1 cellular context compared by ENCODE assay signal in the genomic region with DNA sequence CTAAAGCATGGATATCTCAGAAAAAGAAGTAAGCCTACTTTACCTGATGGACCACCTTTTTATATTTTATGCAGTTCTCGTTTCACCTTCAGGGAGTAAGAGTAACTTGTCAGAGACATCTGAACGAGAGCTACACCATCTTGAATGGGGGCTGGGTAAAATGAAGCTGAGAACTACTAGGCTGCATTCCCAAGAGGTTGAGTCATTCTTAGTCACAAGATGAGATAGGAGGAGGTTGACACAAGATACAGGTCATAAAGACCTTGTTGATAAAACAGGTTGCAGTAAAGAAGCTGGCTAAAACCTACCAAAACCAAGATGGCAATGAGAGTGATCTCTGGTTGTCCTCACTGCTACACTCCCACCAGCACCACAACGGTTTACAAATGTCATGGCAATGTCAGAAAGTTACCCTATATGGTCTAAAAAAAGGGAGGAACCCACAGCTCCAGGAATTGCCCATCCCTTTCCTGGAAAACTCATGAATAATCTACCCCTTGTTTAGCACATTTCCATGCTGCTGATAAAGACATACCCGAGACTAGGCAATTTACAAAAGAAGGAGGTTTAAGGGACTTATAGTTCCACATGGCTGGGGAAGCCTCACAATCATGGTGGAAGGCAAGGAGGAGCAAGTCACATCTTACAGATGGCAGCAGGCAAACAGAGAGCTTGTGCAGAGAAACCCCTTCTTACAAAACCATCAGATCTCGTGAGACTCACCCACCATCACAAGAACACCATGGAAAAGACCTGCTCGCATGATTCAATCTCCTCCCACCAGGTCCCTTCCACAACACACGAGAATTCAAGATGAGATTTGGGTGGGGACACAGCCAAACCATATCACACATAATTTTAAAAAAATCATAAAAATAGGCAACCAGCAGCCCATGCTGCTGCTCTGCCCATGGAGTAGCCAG.
A peak's percentile ranks its signal among the peaks of the same experiment; 100 is the strongest.
TF ChIP-seq lines count a peak whose summit lies in the region.

No MANE protein-coding gene starts in this region.

TF ChIP-seq in K562, 482 proteins besides CTCF, POLR2A, EP300 and RAD21 (continued from another document and continues in another):
- TF ChIP-seq, protein P1, sequence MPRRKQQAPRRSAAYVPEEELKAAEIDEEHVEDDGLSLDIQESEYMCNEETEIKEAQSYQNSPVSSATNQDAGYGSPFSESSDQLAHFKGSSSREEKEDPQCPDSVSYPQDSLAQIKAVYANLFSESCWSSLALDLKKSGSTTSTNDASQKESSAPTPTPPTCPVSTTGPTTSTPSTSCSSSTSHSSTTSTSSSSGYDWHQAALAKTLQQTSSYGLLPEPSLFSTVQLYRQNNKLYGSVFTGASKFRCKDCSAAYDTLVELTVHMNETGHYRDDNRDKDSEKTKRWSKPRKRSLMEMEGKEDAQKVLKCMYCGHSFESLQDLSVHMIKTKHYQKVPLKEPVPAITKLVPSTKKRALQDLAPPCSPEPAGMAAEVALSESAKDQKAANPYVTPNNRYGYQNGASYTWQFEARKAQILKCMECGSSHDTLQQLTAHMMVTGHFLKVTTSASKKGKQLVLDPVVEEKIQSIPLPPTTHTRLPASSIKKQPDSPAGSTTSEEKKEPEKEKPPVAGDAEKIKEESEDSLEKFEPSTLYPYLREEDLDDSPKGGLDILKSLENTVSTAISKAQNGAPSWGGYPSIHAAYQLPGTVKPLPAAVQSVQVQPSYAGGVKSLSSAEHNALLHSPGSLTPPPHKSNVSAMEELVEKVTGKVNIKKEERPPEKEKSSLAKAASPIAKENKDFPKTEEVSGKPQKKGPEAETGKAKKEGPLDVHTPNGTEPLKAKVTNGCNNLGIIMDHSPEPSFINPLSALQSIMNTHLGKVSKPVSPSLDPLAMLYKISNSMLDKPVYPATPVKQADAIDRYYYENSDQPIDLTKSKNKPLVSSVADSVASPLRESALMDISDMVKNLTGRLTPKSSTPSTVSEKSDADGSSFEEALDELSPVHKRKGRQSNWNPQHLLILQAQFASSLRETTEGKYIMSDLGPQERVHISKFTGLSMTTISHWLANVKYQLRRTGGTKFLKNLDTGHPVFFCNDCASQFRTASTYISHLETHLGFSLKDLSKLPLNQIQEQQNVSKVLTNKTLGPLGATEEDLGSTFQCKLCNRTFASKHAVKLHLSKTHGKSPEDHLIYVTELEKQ (CRISPR knock-in tag; IDR thresholded peaks at IDR 0.05), result peak; percentile 95
- TF ChIP-seq JUN (IDR thresholded peaks at IDR 0.05; ENCODE audit: borderline replicate concordance, low read depth, low read length) (no peak; the same call in 1 of the 2 replicates), JUN (CRISPR knock-in tag; IDR thresholded peaks at IDR 0.05; ENCODE audit: borderline replicate concordance) (no peak), MAFG (tag; conservative IDR thresholded peaks at IDR 0.05) (0 out of 2 replicates have a peak, but pooled peaks have one; percentile 17), SOX6 (IDR thresholded peaks at IDR 0.05) (no peak), TCF7L2 (IDR thresholded peaks at IDR 0.05; ENCODE audit: low read depth, low read length) (no peak), ARHGAP35 (IDR thresholded peaks at IDR 0.05; ENCODE audit: partially characterized antibody) (no peak), SAFB (IDR thresholded peaks at IDR 0.05; ENCODE audit: borderline replicate concordance, low read depth, low read length) (no peak), ZNF778 (CRISPR knock-in tag; IDR thresholded peaks at IDR 0.05) (no peak), NFE2 (IDR thresholded peaks at IDR 0.05; ENCODE audit: low read depth) (0 out of 2 replicates have a peak, but pooled peaks have one; percentile 1), SMARCB1 (IDR thresholded peaks at IDR 0.05; ENCODE audit: insufficient read length, low read depth) (no peak), MCM5 (IDR thresholded peaks at IDR 0.05; ENCODE audit: low read depth) (no peak), HDAC8 (tag; IDR thresholded peaks at IDR 0.05) (peak; percentile 93), ATF1 (CRISPR knock-in tag; IDR thresholded peaks at IDR 0.05) (no peak), ATF1 (tag; IDR thresholded peaks at IDR 0.05) (peak; percentile 61), TRIM24 (IDR thresholded peaks at IDR 0.05) (peak in 1 of 2 experiments; percentile 39; a peak in 1 of 4 replicates), KLF1 (tag; IDR thresholded peaks at IDR 0.05) (no peak), TAL1 (IDR thresholded peaks at IDR 0.05) (no peak), ZNF76 (CRISPR knock-in tag; IDR thresholded peaks at IDR 0.05; ENCODE audit: borderline replicate concordance) (peak; percentile 97), PCBP2 (IDR thresholded peaks at IDR 0.05; ENCODE audit: low read depth, low read length, poor library complexity, severe bottlenecking) (no peak), ZNF224 (CRISPR knock-in tag; IDR thresholded peaks at IDR 0.05) (no peak), ZNF785 (CRISPR knock-in tag; IDR thresholded peaks at IDR 0.05) (0 out of 2 replicates have a peak, but pooled peaks have one; percentile 40), GABPA (tag; conservative IDR thresholded peaks at IDR 0.05; ENCODE audit: low read depth) (peak; percentile 36; the same call in 1 of the 2 replicates)
- TF ChIP-seq, protein P2, sequence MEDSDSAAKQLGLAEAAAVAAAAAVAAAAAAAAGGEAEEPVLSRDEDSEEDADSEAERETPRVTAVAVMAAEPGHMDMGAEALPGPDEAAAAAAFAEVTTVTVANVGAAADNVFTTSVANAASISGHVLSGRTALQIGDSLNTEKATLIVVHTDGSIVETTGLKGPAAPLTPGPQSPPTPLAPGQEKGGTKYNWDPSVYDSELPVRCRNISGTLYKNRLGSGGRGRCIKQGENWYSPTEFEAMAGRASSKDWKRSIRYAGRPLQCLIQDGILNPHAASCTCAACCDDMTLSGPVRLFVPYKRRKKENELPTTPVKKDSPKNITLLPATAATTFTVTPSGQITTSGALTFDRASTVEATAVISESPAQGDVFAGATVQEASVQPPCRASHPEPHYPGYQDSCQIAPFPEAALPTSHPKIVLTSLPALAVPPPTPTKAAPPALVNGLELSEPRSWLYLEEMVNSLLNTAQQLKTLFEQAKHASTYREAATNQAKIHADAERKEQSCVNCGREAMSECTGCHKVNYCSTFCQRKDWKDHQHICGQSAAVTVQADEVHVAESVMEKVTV (CRISPR knock-in tag; IDR thresholded peaks at IDR 0.05), result peak; percentile 51; the same call in 1 of the 2 replicates
- TF ChIP-seq, protein P3, sequence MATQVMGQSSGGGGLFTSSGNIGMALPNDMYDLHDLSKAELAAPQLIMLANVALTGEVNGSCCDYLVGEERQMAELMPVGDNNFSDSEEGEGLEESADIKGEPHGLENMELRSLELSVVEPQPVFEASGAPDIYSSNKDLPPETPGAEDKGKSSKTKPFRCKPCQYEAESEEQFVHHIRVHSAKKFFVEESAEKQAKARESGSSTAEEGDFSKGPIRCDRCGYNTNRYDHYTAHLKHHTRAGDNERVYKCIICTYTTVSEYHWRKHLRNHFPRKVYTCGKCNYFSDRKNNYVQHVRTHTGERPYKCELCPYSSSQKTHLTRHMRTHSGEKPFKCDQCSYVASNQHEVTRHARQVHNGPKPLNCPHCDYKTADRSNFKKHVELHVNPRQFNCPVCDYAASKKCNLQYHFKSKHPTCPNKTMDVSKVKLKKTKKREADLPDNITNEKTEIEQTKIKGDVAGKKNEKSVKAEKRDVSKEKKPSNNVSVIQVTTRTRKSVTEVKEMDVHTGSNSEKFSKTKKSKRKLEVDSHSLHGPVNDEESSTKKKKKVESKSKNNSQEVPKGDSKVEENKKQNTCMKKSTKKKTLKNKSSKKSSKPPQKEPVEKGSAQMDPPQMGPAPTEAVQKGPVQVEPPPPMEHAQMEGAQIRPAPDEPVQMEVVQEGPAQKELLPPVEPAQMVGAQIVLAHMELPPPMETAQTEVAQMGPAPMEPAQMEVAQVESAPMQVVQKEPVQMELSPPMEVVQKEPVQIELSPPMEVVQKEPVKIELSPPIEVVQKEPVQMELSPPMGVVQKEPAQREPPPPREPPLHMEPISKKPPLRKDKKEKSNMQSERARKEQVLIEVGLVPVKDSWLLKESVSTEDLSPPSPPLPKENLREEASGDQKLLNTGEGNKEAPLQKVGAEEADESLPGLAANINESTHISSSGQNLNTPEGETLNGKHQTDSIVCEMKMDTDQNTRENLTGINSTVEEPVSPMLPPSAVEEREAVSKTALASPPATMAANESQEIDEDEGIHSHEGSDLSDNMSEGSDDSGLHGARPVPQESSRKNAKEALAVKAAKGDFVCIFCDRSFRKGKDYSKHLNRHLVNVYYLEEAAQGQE (CRISPR knock-in tag; IDR thresholded peaks at IDR 0.05; ENCODE audit: low read depth), result peak; percentile 75; the same call in 1 of the 2 replicates
- TF ChIP-seq, protein P4, sequence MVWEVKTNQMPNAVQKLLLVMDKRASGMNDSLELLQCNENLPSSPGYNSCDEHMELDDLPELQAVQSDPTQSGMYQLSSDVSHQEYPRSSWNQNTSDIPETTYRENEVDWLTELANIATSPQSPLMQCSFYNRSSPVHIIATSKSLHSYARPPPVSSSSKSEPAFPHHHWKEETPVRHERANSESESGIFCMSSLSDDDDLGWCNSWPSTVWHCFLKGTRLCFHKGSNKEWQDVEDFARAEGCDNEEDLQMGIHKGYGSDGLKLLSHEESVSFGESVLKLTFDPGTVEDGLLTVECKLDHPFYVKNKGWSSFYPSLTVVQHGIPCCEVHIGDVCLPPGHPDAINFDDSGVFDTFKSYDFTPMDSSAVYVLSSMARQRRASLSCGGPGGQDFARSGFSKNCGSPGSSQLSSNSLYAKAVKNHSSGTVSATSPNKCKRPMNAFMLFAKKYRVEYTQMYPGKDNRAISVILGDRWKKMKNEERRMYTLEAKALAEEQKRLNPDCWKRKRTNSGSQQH (CRISPR knock-in tag; IDR thresholded peaks at IDR 0.05), result peak; percentile 97
- TF ChIP-seq, protein P5, sequence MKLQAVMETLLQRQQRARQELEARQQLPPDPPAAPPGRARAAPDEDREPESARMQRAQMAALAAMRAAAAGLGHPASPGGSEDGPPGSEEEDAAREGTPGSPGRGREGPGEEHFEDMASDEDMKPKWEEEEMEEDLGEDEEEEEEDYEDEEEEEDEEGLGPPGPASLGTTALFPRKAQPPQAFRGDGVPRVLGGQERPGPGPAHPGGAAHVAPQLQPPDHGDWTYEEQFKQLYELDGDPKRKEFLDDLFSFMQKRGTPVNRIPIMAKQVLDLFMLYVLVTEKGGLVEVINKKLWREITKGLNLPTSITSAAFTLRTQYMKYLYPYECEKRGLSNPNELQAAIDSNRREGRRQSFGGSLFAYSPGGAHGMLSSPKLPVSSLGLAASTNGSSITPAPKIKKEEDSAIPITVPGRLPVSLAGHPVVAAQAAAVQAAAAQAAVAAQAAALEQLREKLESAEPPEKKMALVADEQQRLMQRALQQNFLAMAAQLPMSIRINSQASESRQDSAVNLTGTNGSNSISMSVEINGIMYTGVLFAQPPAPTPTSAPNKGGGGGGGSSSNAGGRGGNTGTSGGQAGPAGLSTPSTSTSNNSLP (IDR thresholded peaks at IDR 0.05; ENCODE audit: borderline replicate concordance, low read depth, low read length), result no peak
- TF ChIP-seq, protein P6, sequence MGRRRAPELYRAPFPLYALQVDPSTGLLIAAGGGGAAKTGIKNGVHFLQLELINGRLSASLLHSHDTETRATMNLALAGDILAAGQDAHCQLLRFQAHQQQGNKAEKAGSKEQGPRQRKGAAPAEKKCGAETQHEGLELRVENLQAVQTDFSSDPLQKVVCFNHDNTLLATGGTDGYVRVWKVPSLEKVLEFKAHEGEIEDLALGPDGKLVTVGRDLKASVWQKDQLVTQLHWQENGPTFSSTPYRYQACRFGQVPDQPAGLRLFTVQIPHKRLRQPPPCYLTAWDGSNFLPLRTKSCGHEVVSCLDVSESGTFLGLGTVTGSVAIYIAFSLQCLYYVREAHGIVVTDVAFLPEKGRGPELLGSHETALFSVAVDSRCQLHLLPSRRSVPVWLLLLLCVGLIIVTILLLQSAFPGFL (CRISPR knock-in tag; IDR thresholded peaks at IDR 0.05), result no peak
- TF ChIP-seq, protein P7, sequence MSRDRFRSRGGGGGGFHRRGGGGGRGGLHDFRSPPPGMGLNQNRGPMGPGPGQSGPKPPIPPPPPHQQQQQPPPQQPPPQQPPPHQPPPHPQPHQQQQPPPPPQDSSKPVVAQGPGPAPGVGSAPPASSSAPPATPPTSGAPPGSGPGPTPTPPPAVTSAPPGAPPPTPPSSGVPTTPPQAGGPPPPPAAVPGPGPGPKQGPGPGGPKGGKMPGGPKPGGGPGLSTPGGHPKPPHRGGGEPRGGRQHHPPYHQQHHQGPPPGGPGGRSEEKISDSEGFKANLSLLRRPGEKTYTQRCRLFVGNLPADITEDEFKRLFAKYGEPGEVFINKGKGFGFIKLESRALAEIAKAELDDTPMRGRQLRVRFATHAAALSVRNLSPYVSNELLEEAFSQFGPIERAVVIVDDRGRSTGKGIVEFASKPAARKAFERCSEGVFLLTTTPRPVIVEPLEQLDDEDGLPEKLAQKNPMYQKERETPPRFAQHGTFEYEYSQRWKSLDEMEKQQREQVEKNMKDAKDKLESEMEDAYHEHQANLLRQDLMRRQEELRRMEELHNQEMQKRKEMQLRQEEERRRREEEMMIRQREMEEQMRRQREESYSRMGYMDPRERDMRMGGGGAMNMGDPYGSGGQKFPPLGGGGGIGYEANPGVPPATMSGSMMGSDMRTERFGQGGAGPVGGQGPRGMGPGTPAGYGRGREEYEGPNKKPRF (IDR thresholded peaks at IDR 0.05; ENCODE audit: low read depth, low read length), result no peak
